Comparison of ENCODE assay signal across 19 cellular contexts in genomic region chr19:2324220-2324948, GRCh38. TPM values are rescaled to one million over a fixed set of nuclear protein-coding genes. Genes with fewer than 3 reads are reported as not detected.
A peak's percentile ranks its signal among the peaks of the same experiment; 100 is the strongest.
DNase-seq lines count a peak whose midpoint lies in the region; ATAC-seq, FAIRE-seq and TF ChIP-seq lines count a peak whose summit lies in the region.
"Had no signal": no experiment of that assay in that cellular context is flagged by ENCODE, and none has a peak within 500 bp of the region (broad histone marks: within the 10 kb centered on the region; RNA-seq: fewer than 3 reads in every experiment).

No MANE protein-coding gene starts in this region.

- no peak for TF ChIP-seq RAD21 in K562 (CRISPR knock-in tag; conservative IDR thresholded peaks at IDR 0.05 in 1 of 2, IDR thresholded peaks at IDR 0.05 in 1 of 2)

- CTCF ChIA-PET in K562 (lab: Yijun Ruan, JAX; ENCODE audit: low intra/inter-chr PET ratio) = no interaction called here

- peak; percentile 71 for DNase-seq in NCI-H146 (lab: John Stamatoyannopoulos, UW)
- no peak for DNase-seq in NCI-H146 treated with DMSO at 0.1 percent for 48 hours (lab: John Stamatoyannopoulos, UW; ENCODE audit: unreplicated experiment)
- no peak for DNase-seq in K562 (ENCODE audit: extremely low read depth in 1 of 4, low spot score in 3 of 4)
- DNase-seq in neuronal stem cell (ENCODE audit: low spot score) = no peak
- no peak for DNase-seq in GM10266 (ENCODE audit: extremely low spot score)
- DNase-seq: activated CD4-positive, alpha-beta T cell treated with anti-CD3 and anti-CD28 coated beads for 4 hours; NCI-H526 treated with DMSO at 0.1 percent for 48 hours had no signal

- H3K4me3 ChIP-seq in GM12875 (ENCODE audit: low read depth, low read length) (peak overlapping the region; percentile 27), K562 (no peak overlapping the region), neuronal stem cell (ENCODE audit: low read length in 2 of 2) (no peak overlapping the region)
- H3K4me3 ChIP-seq: esophagus muscularis mucosa, upper lobe of left lung had no signal

- H3K9ac ChIP-seq in K562 (ENCODE audit: insufficient read depth in 1 of 2, low read depth in 2 of 2, low read length in 2 of 2) (peak overlapping the region in 1 of 2 experiments; percentile 52; a peak in 1 of 4 replicates), neuronal stem cell (ENCODE audit: low read depth, low read length, poor library complexity) (peak overlapping the region; percentile 70)

- POLR2A ChIA-PET in K562 (lab: Yijun Ruan, JAX) = no interaction called here

- no peaks in the 10 kb centered on the region for H3K27me3 ChIP-seq in K562 (ENCODE audit: control insufficient read depth in 2 of 2, insufficient read depth in 2 of 2, low read length in 2 of 2)
- H3K27me3 ChIP-seq in neuronal stem cell (ENCODE audit: control insufficient read depth in 3 of 3, insufficient read depth in 3 of 3, low read depth in 1 of 3, low read length in 3 of 3) = no peaks in the 10 kb centered on the region
- H3K27me3 ChIP-seq: esophagus muscularis mucosa, upper lobe of left lung had no signal

- H2AFZ ChIP-seq in K562 (ENCODE audit: low read depth, low read length) (no peak overlapping the region), neuronal stem cell (ENCODE audit: low read length) (no peak overlapping the region)

- no peak overlapping the region for H4K8ac ChIP-seq in neuronal stem cell (ENCODE audit: low read depth, low read length)

- peak overlapping the region; percentile 90 for H2BK12ac ChIP-seq in neuronal stem cell (ENCODE audit: low read length)

- ATAC-seq in K562 = no peak
- ATAC-seq in HG03342 (IDR thresholded peaks at IDR 0.05; ENCODE audit: unreplicated experiment) = no peak
- ATAC-seq in SK-N-SH treated with all-trans-retinoic acid at 6 μM for 48 hours = no peak
- ATAC-seq: activated naive CD4-positive, alpha-beta T cell treated with anti-CD3 and anti-CD28 coated beads, Interleukin-2, amount 50 U/mL, for 72 hours had no signal

- BruUV-seq in K562 (replicated peaks; lab: Mats Ljungman, UMichigan) = no TSS peak

- H3K79me2 ChIP-seq in K562 (ENCODE audit: control insufficient read depth, insufficient read depth, low read length) = peaks cover 46% of the 10 kb centered on the region

- no peak overlapping the region for H2BK5ac ChIP-seq in neuronal stem cell (ENCODE audit: low read length)

- WGBS in K562 (ENCODE audit: insufficient coverage, low coverage, missing lambda C conversion rate) = 95% methylated on average over 23 of the region's 34 CpGs
- no CpG with 5 or more reads among the region's 34 CpGs for WGBS in neuronal stem cell (ENCODE audit: extremely low coverage in 2 of 2, insufficient read length in 2 of 2, insufficient replicate concordance in 1 of 2), 2 donors

- H3K4ac ChIP-seq in neuronal stem cell (ENCODE audit: low read length) = no peak overlapping the region

- H3K4me1 ChIP-seq in K562 (replicated peaks in 1 of 2; ENCODE audit: control insufficient read depth in 2 of 2, insufficient read depth in 2 of 2, low read length in 2 of 2) = peaks cover 7 to 60% of the 10 kb centered on the region in 2 experiments; a peak in 4 of 5 replicates
- H3K4me1 ChIP-seq in neuronal stem cell (ENCODE audit: control insufficient read depth in 2 of 2, insufficient read depth in 1 of 2, low read depth in 1 of 2, low read length in 2 of 2) = peaks cover 4 to 5% of the 10 kb centered on the region in 2 donors

- no peak for TF ChIP-seq POLR2A in K562 (conservative IDR thresholded peaks at IDR 0.05)

- H3K9me1 ChIP-seq in K562 (ENCODE audit: control insufficient read depth, insufficient read depth, low read length) = no peaks in the 10 kb centered on the region

- H3K18ac ChIP-seq in neuronal stem cell (ENCODE audit: low read length) = no peak overlapping the region

- no peak overlapping the region for H3K14ac ChIP-seq in neuronal stem cell (ENCODE audit: low read length)

- peak overlapping the region; percentile 55 for H3K23ac ChIP-seq in neuronal stem cell (ENCODE audit: low read depth, low read length, poor library complexity)

- in situ Hi-C loops in K562 (cut with MboI) = no loop called here

- peaks cover 20% of the 10 kb centered on the region for H3K79me1 ChIP-seq in neuronal stem cell (ENCODE audit: low read depth, low read length)

- FAIRE-seq in K562 (lab: Jason Lieb, UNC) = no peak
- FAIRE-seq: bronchial epithelial cell had no signal

- H2BK15ac ChIP-seq in neuronal stem cell (ENCODE audit: low read length) = no peak overlapping the region

- H3K4me2 ChIP-seq in K562 (ENCODE audit: insufficient read depth, low read length) (no peak overlapping the region), neuronal stem cell (ENCODE audit: insufficient read depth, low read length, poor library complexity, severe bottlenecking) (no peak overlapping the region)

- intact Hi-C loops in K562 (cut with micrococcal nuclease) = loop anchor here (10.0 kb wide), 1 partner anchor 60 kb away; no protein-coding TSS in a partner anchor

- H2AK5ac ChIP-seq in neuronal stem cell (ENCODE audit: low read depth, low read length) = no peak overlapping the region

- no peak overlapping the region for H4K91ac ChIP-seq in neuronal stem cell (ENCODE audit: low read depth, low read length, poor library complexity)

- no peak overlapping the region for H3K27ac ChIP-seq in K562 (ENCODE audit: extremely low read depth, low read depth, low read length)
- H3K27ac ChIP-seq in neuronal stem cell (replicated peaks; ENCODE audit: low read length) = no peak overlapping the region
- H3K27ac ChIP-seq: esophagus muscularis mucosa, upper lobe of left lung had no signal

- no peaks in the 10 kb centered on the region for H4K20me1 ChIP-seq in K562 (replicated peaks; ENCODE audit: control insufficient read depth, insufficient read depth, low read length)

- TF ChIP-seq EP300 in K562 (IDR thresholded peaks at IDR 0.05; ENCODE audit: low read length) = no peak

- H3K36me3 ChIP-seq in K562 (ENCODE audit: control insufficient read depth, insufficient read depth, low read length) = peaks cover 60% of the 10 kb centered on the region
- H3K36me3 ChIP-seq in neuronal stem cell (replicated peaks in 1 of 2; ENCODE audit: control insufficient read depth in 2 of 2, insufficient read depth in 2 of 2, low read length in 2 of 2) = peaks cover 18 to 56% of the 10 kb centered on the region in 2 donors

- TF ChIP-seq CTCF in GM12875 (IDR thresholded peaks at IDR 0.05; ENCODE audit: borderline replicate concordance, insufficient read depth, low read depth, low read length) = no peak
- no peak for TF ChIP-seq CTCF in K562 (IDR thresholded peaks at IDR 0.05 in 2 of 3, conservative IDR thresholded peaks at IDR 0.05 in 1 of 3; ENCODE audit: insufficient read depth in 2 of 3, low read depth in 1 of 3, low read length in 3 of 3)
- TF ChIP-seq CTCF in GM10266 (IDR thresholded peaks at IDR 0.05; ENCODE audit: control insufficient read depth, insufficient read depth, low read depth, missing control alignments) = no peak

- H2BK120ac ChIP-seq in neuronal stem cell (ENCODE audit: low read depth, low read length) = no peak overlapping the region

- no peaks in the 10 kb centered on the region for H3K9me3 ChIP-seq in K562 (replicated peaks; ENCODE audit: control insufficient read depth, insufficient read depth, low read depth, low read length)
- no peaks in the 10 kb centered on the region for H3K9me3 ChIP-seq in neuronal stem cell (replicated peaks in 1 of 2; ENCODE audit: control insufficient read depth in 2 of 2, insufficient read depth in 1 of 2, low read depth in 1 of 2, low read length in 2 of 2)
- H3K9me3 ChIP-seq: esophagus muscularis mucosa, upper lobe of left lung had no signal

RNA-seq across cellular contexts. Expression of gene LSM7, which starts 4.0 kb away (rescaled TPM):
- total RNA-seq in K562 (2011; cell fraction: chromatin; rRNA removed; ENCODE audit: low replicate concordance) = 46.8 and 94.0 TPM in 2 replicates
- 108 and 115 TPM in 2 replicates for total RNA-seq in K562 (2011; cell fraction: nucleolus; rRNA removed)
- 89.3 and 125 TPM in 2 replicates for total RNA-seq in K562 (2011; cell fraction: nucleoplasm; rRNA removed)
- total RNA-seq in K562 (2014; rRNA removed) (408 and 578 TPM in 2 replicates), K562 (2014; rRNA removed; fragmentation: Illumina TruSeq; extraction: Trizol) (117 and 146 TPM in 2 replicates), K562 (2015; rRNA removed; fragmentation: Illumina TruSeq; extraction: Trizol) (261 and 265 TPM in 2 replicates), K562 (2021) (284 and 286 TPM in 2 replicates)
- polyA plus RNA-seq in K562 (2011; rRNA removed) (450 and 480 TPM in 2 replicates), K562 (2014; fragmentation: Illumina TruSeq; extraction: Trizol) (147 and 242 TPM in 2 replicates), K562 (2014; fragmentation: Nextera tagmentation; extraction: Ambion mirVana) (100 to 1,000 TPM in 1 of 2 experiments, 10 to 100 TPM in 1; 40.5 to 147 TPM), K562 (2014; rRNA removed) (650 and 690 TPM in 2 replicates)
- polyA plus RNA-seq in K562 (2011; cell fraction: cytosol; rRNA removed) = 1,525 and 1,825 TPM in 2 replicates
- polyA plus RNA-seq in K562 (2011; cell fraction: nucleus; rRNA removed) = 285 TPM in 2 replicates
- polyA plus RNA-seq in K562 (2012) = 272 and 399 TPM in 2 replicates
- polyA minus RNA-seq in K562 (2011; rRNA and poly(A)+ RNA removed) = 39.4 and 52.2 TPM in 2 replicates
- polyA minus RNA-seq in K562 (2011; cell fraction: cytosol; rRNA and poly(A)+ RNA removed) = 59.3 and 94.0 TPM in 2 replicates
- polyA minus RNA-seq in K562 (2011; cell fraction: nucleus; rRNA and poly(A)+ RNA removed) = 39.6 and 56.8 TPM in 2 replicates
- 368 TPM for polyA plus RNA-seq in neuronal stem cell (2013, experiment 1 of 2)
- polyA plus RNA-seq in neuronal stem cell (2013, experiment 2 of 2) = 371 TPM

RNA-seq across cellular contexts. Expression of gene SPPL2B, which starts 4.1 kb away (rescaled TPM):
- total RNA-seq in K562 (2011; cell fraction: chromatin; rRNA removed; ENCODE audit: low replicate concordance) = 147 and 415 TPM in 2 replicates
- total RNA-seq in K562 (2011; cell fraction: nucleolus; rRNA removed) = 310 and 318 TPM in 2 replicates
- 175 and 195 TPM in 2 replicates for total RNA-seq in K562 (2011; cell fraction: nucleoplasm; rRNA removed)
- total RNA-seq in K562 (2014; rRNA removed) (32.0 and 33.9 TPM in 2 replicates), K562 (2014; rRNA removed; fragmentation: Illumina TruSeq; extraction: Trizol) (2.6 and 4.1 TPM in 2 replicates), K562 (2015; rRNA removed; fragmentation: Illumina TruSeq; extraction: Trizol) (15.1 and 16.9 TPM in 2 replicates), K562 (2021) (63.6 and 74.0 TPM in 2 replicates)
- polyA plus RNA-seq in K562 (2011; rRNA removed) (24.9 and 30.0 TPM in 2 replicates), K562 (2014; fragmentation: Illumina TruSeq; extraction: Trizol) (8.4 and 19.9 TPM in 2 replicates), K562 (2014; fragmentation: Nextera tagmentation; extraction: Ambion mirVana) (under 1 TPM; 0.20 to 0.29 TPM), K562 (2014; rRNA removed) (62.9 and 81.2 TPM in 2 replicates)
- 28.7 and 44.8 TPM in 2 replicates for polyA plus RNA-seq in K562 (2011; cell fraction: cytosol; rRNA removed)
- polyA plus RNA-seq in K562 (2011; cell fraction: nucleus; rRNA removed) = 317 and 559 TPM in 2 replicates
- polyA plus RNA-seq in K562 (2012) = 67.0 and 110 TPM in 2 replicates
- polyA minus RNA-seq in K562 (2011; rRNA and poly(A)+ RNA removed) = 3.4 and 6.9 TPM in 2 replicates
- 14.0 and 22.7 TPM in 2 replicates for polyA minus RNA-seq in K562 (2011; cell fraction: cytosol; rRNA and poly(A)+ RNA removed)
- polyA minus RNA-seq in K562 (2011; cell fraction: nucleus; rRNA and poly(A)+ RNA removed) = 52.0 and 52.1 TPM in 2 replicates
- 32.8 TPM for polyA plus RNA-seq in neuronal stem cell (2013, experiment 1 of 2)
- 31.5 TPM for polyA plus RNA-seq in neuronal stem cell (2013, experiment 2 of 2)

RNA-seq across cellular contexts. Expression of gene LINGO3, which starts 16.4 kb away (rescaled TPM):
- not detected in 2 replicates for total RNA-seq in K562 (2011; cell fraction: chromatin; rRNA removed; ENCODE audit: low replicate concordance)
- not detected in 2 replicates for total RNA-seq in K562 (2011; cell fraction: nucleolus; rRNA removed)
- not detected in 2 replicates for total RNA-seq in K562 (2011; cell fraction: nucleoplasm; rRNA removed)
- total RNA-seq in K562 (2014; rRNA removed) (0.05 TPM in 1 of 2 replicates, not detected in the other), K562 (2014; rRNA removed; fragmentation: Illumina TruSeq; extraction: Trizol) (not detected in 2 replicates), K562 (2015; rRNA removed; fragmentation: Illumina TruSeq; extraction: Trizol) (not detected in 2 replicates), K562 (2021) (not detected in 2 replicates)
- polyA plus RNA-seq in K562 (2011; rRNA removed) (0.03 and 0.07 TPM in 2 replicates), K562 (2014; fragmentation: Illumina TruSeq; extraction: Trizol) (not detected in 2 replicates), K562 (2014; fragmentation: Nextera tagmentation; extraction: Ambion mirVana) (under 1 TPM in 1 of 2 experiments, not detected in 1; 0.03 TPM), K562 (2014; rRNA removed) (not detected in 2 replicates)
- polyA plus RNA-seq in K562 (2011; cell fraction: cytosol; rRNA removed) = 0.06 and 0.07 TPM in 2 replicates
- not detected in 2 replicates for polyA plus RNA-seq in K562 (2011; cell fraction: nucleus; rRNA removed)
- polyA plus RNA-seq in K562 (2012) = 0.47 and 1.6 TPM in 2 replicates
- not detected in 2 replicates for polyA minus RNA-seq in K562 (2011; rRNA and poly(A)+ RNA removed)
- not detected in 2 replicates for polyA minus RNA-seq in K562 (2011; cell fraction: cytosol; rRNA and poly(A)+ RNA removed)
- not detected in 2 replicates for polyA minus RNA-seq in K562 (2011; cell fraction: nucleus; rRNA and poly(A)+ RNA removed)
- 0.99 TPM for polyA plus RNA-seq in neuronal stem cell (2013, experiment 1 of 2)
- polyA plus RNA-seq in neuronal stem cell (2013, experiment 2 of 2) = 1.1 TPM
- total RNA-seq: A172, bronchial epithelial cell, esophagus muscularis mucosa, myocyte, pulmonary artery endothelial cell had no signal

RNA-seq across cellular contexts. Expression of gene TMPRSS9, which starts 35.7 kb away (rescaled TPM):
- 1.7 TPM in 1 of 2 replicates, not detected in the other for total RNA-seq in K562 (2011; cell fraction: chromatin; rRNA removed; ENCODE audit: low replicate concordance)
- 0.33 and 0.66 TPM in 2 replicates for total RNA-seq in K562 (2011; cell fraction: nucleolus; rRNA removed)
- 0.15 TPM in 1 of 2 replicates, not detected in the other for total RNA-seq in K562 (2011; cell fraction: nucleoplasm; rRNA removed)
- total RNA-seq in K562 (2014; rRNA removed) (not detected in 2 replicates), K562 (2014; rRNA removed; fragmentation: Illumina TruSeq; extraction: Trizol) (not detected in 2 replicates), K562 (2015; rRNA removed; fragmentation: Illumina TruSeq; extraction: Trizol) (not detected in 2 replicates), K562 (2021) (0.11 TPM in 1 of 2 replicates, not detected in the other)
- polyA plus RNA-seq in K562 (2011; rRNA removed) (0.01 TPM in 1 of 2 replicates, not detected in the other), K562 (2014; fragmentation: Illumina TruSeq; extraction: Trizol) (not detected in 2 replicates), K562 (2014; fragmentation: Nextera tagmentation; extraction: Ambion mirVana) (not detected), K562 (2014; rRNA removed) (0.03 TPM in 1 of 2 replicates, not detected in the other)
- 0.03 TPM in 1 of 2 replicates, not detected in the other for polyA plus RNA-seq in K562 (2011; cell fraction: cytosol; rRNA removed)
- polyA plus RNA-seq in K562 (2011; cell fraction: nucleus; rRNA removed) = 0.04 and 0.24 TPM in 2 replicates
- 0.34 and 2.1 TPM in 2 replicates for polyA plus RNA-seq in K562 (2012)
- not detected in 2 replicates for polyA minus RNA-seq in K562 (2011; rRNA and poly(A)+ RNA removed)
- polyA minus RNA-seq in K562 (2011; cell fraction: cytosol; rRNA and poly(A)+ RNA removed) = not detected in 2 replicates
- 0.11 TPM in 1 of 2 replicates, not detected in the other for polyA minus RNA-seq in K562 (2011; cell fraction: nucleus; rRNA and poly(A)+ RNA removed)
- polyA plus RNA-seq in neuronal stem cell (2013, experiment 1 of 2) = 0.04 TPM
- polyA plus RNA-seq in neuronal stem cell (2013, experiment 2 of 2) = 0.03 TPM
- total RNA-seq: A172; activated naive CD4-positive, alpha-beta T cell treated with anti-CD3 and anti-CD28 coated beads, Interleukin-2, amount 50 U/mL, for 72 hours; bronchial epithelial cell; CD4-positive, alpha-beta memory T cell; lower leg skin; myocyte; pulmonary artery endothelial cell had no signal
- polyA plus RNA-seq: CD4-positive, alpha-beta memory T cell had no signal

RNA-seq across cellular contexts. Expression of gene PEAK3, which starts 42.4 kb away (rescaled TPM):
- 0.49 TPM in 1 of 2 replicates, not detected in the other for total RNA-seq in K562 (2011; cell fraction: chromatin; rRNA removed; ENCODE audit: low replicate concordance)
- total RNA-seq in K562 (2011; cell fraction: nucleolus; rRNA removed) = 0.17 TPM in 1 of 2 replicates, not detected in the other
- total RNA-seq in K562 (2011; cell fraction: nucleoplasm; rRNA removed) = not detected in 2 replicates
- 0.16 TPM in 1 of 2 replicates, not detected in the other for total RNA-seq in K562 (2014; rRNA removed)
- total RNA-seq in K562 (2014; rRNA removed; fragmentation: Illumina TruSeq; extraction: Trizol) = not detected in 2 replicates
- total RNA-seq in K562 (2015; rRNA removed; fragmentation: Illumina TruSeq; extraction: Trizol) = not detected in 2 replicates
- 0.13 and 0.40 TPM in 2 replicates for total RNA-seq in K562 (2021)
- polyA plus RNA-seq in K562 (2011; rRNA removed) = 0.03 TPM in 1 of 2 replicates, not detected in the other
- polyA plus RNA-seq in K562 (2011; cell fraction: cytosol; rRNA removed) = not detected in 2 replicates
- 0.10 TPM in 1 of 2 replicates, not detected in the other for polyA plus RNA-seq in K562 (2011; cell fraction: nucleus; rRNA removed)
- 0.27 and 0.66 TPM in 2 replicates for polyA plus RNA-seq in K562 (2012)
- 0.06 TPM in 1 of 2 replicates, not detected in the other for polyA plus RNA-seq in K562 (2014; fragmentation: Illumina TruSeq; extraction: Trizol)
- polyA plus RNA-seq in K562 (2014; fragmentation: Nextera tagmentation; extraction: Ambion mirVana) = not detected
- 0.07 TPM in 1 of 2 replicates, not detected in the other for polyA plus RNA-seq in K562 (2014; rRNA removed)
- not detected in 2 replicates for polyA minus RNA-seq in K562 (2011; rRNA and poly(A)+ RNA removed)
- not detected in 2 replicates for polyA minus RNA-seq in K562 (2011; cell fraction: cytosol; rRNA and poly(A)+ RNA removed)
- polyA minus RNA-seq in K562 (2011; cell fraction: nucleus; rRNA and poly(A)+ RNA removed) = 0.11 and 0.13 TPM in 2 replicates
- not detected for polyA plus RNA-seq in neuronal stem cell (2013, experiment 1 of 2)
- not detected for polyA plus RNA-seq in neuronal stem cell (2013, experiment 2 of 2)
- total RNA-seq: activated naive CD4-positive, alpha-beta T cell treated with anti-CD3 and anti-CD28 coated beads, Interleukin-2, amount 50 U/mL, for 72 hours; bronchial epithelial cell; pulmonary artery endothelial cell had no signal
